In genomic region chr18:59634096-59634495, GRCh38 we compare ENCODE assay signal across 26 cellular contexts.
DNase-seq lines count a peak whose midpoint lies in the region; ATAC-seq and TF ChIP-seq lines count a peak whose summit lies in the region.
"Had no signal": no experiment of that assay in that cellular context is flagged by ENCODE, and none has a peak within 500 bp of the region (broad histone marks: within the 10 kb centered on the region; RNA-seq: fewer than 3 reads in every experiment).

No MANE protein-coding gene starts in this region.

- no peak for TF ChIP-seq POLR2A in esophagus muscularis mucosa (IDR thresholded peaks at IDR 0.05; ENCODE audit: low read depth)

- H3K27me3 Mint-ChIP-seq in osteocyte (ENCODE audit: unreplicated experiment) (no peaks in the 10 kb centered on the region), natural killer cell (ENCODE audit: low read depth in 2 of 2) (no peaks in the 10 kb centered on the region)

- H3K27me3 ChIP-seq in GM23248 (replicated peaks; ENCODE audit: insufficient read depth) = no peaks in the 10 kb centered on the region
- no peaks in the 10 kb centered on the region for H3K27me3 ChIP-seq in esophagus muscularis mucosa
- H3K27me3 ChIP-seq: neutrophil, stomach, transverse colon had no signal

- H3K27ac ChIP-seq in GM23248 (no peak overlapping the region), esophagus muscularis mucosa (replicated peaks in 1 of 4) (no peak overlapping the region)
- H3K27ac ChIP-seq: left ventricle myocardium inferior, neutrophil, stomach had no signal

- ATAC-seq in GM21717 (IDR thresholded peaks at IDR 0.05; ENCODE audit: unreplicated experiment) (no peak), natural killer cell (no peak)
- ATAC-seq: activated CD4-positive, CD25-positive, alpha-beta regulatory T cell treated with anti-CD3 and anti-CD28 coated beads, Interleukin-2, amount 50 U/mL, for 24 hours; activated CD8-positive, alpha-beta T cell treated with anti-CD3 and anti-CD28 coated beads, Interleukin-2, amount 10 ng/mL, durations not matched to agents 7 days and 5 days; HCT116 had no signal

- peaks cover 56% of the 10 kb centered on the region for H3K79me2 ChIP-seq in GM23248 (ENCODE audit: insufficient read depth)

- H3K9me3 ChIP-seq in GM23248 (ENCODE audit: low read depth) (no peaks in the 10 kb centered on the region), esophagus muscularis mucosa (no peaks in the 10 kb centered on the region)
- H3K9me3 ChIP-seq: neutrophil, stomach, transverse colon had no signal

- peaks cover 65% of the 10 kb centered on the region for H3K4me1 Mint-ChIP-seq in osteocyte (ENCODE audit: unreplicated experiment)
- no peaks in the 10 kb centered on the region for H3K4me1 Mint-ChIP-seq in natural killer cell
- H3K4me1 Mint-ChIP-seq: CD4-positive, alpha-beta memory T cell; central memory CD8-positive, alpha-beta T cell had no signal

- no peaks in the 10 kb centered on the region for H4K20me1 ChIP-seq in GM23248 (ENCODE audit: insufficient read depth)

- peak overlapping the region; percentile 74 for H2AFZ ChIP-seq in GM23248

- in situ Hi-C loops in GM23248 (cut with MboI) = loop anchor here (10.0 kb wide), 1 partner anchor 191 kb away; no protein-coding TSS in a partner anchor

- H3K36me3 ChIP-seq in GM23248 (ENCODE audit: low read depth) (no peaks in the 10 kb centered on the region), esophagus muscularis mucosa (no peaks in the 10 kb centered on the region)
- H3K36me3 ChIP-seq: left ventricle myocardium inferior, neutrophil, stomach, transverse colon had no signal

- intact Hi-C loops in esophagus muscularis mucosa (cut with DNase I) = loop anchor here (10.0 kb wide), 2 partner anchors 61 to 179 kb away; partner anchors contain the start of gene CCBE1
- intact Hi-C loops in natural killer cell (cut with micrococcal nuclease) = no loop called here

- H3K9ac ChIP-seq in GM23248 = peak overlapping the region; percentile 57

- H3K4me1 ChIP-seq in GM23248 (ENCODE audit: insufficient read depth) (peaks cover 22% of the 10 kb centered on the region), esophagus muscularis mucosa (no peaks in the 10 kb centered on the region)
- H3K4me1 ChIP-seq: left ventricle myocardium inferior, stomach had no signal

- peak overlapping the region; percentile 79 for H3K4me2 ChIP-seq in GM23248 (ENCODE audit: unreplicated experiment)

- H3K4me3 Mint-ChIP-seq in osteocyte (ENCODE audit: unreplicated experiment) (no peak overlapping the region), natural killer cell (no peak overlapping the region)
- H3K4me3 Mint-ChIP-seq: activated CD8-positive, alpha-beta T cell treated with anti-CD3 and anti-CD28 coated beads, Interleukin-2, amount 10 ng/mL, durations not matched to agents 7 days and 5 days; CD4-positive, alpha-beta memory T cell; central memory CD8-positive, alpha-beta T cell had no signal

- TF ChIP-seq CTCF in esophagus muscularis mucosa (IDR thresholded peaks at IDR 0.05) (no peak), osteocyte (IDR thresholded peaks at IDR 0.05) (no peak), natural killer cell (IDR thresholded peaks at IDR 0.05) (no peak)

- WGBS in GM23248 (ENCODE audit: low coverage in 1 of 2, low lambda C conversion rate in 2 of 2, missing lambda C conversion rate in 2 of 2), 2 experiments = 37 to 41% methylated on average over 3 of the region's 3 CpGs
- 88% methylated on average over 3 of the region's 3 CpGs for WGBS in esophagus muscularis mucosa

- H3K36me3 Mint-ChIP-seq in osteocyte (ENCODE audit: unreplicated experiment) = no peaks in the 10 kb centered on the region
- H3K36me3 Mint-ChIP-seq in natural killer cell = no peaks in the 10 kb centered on the region
- H3K36me3 Mint-ChIP-seq: CD4-positive, alpha-beta memory T cell had no signal

- H3K4me3 ChIP-seq in GM23248 (peak overlapping the region; percentile 62; the same call in 1 of the 2 replicates), esophagus muscularis mucosa (no peak overlapping the region)
- H3K4me3 ChIP-seq: left ventricle myocardium inferior, stomach, transverse colon had no signal

- H3F3A ChIP-seq in GM23248 (ENCODE audit: insufficient read depth) = no peaks in the 10 kb centered on the region

- H3K9me2 ChIP-seq in GM23248 (ENCODE audit: insufficient read depth) = no peaks in the 10 kb centered on the region

- H3K9me3 Mint-ChIP-seq in osteocyte (ENCODE audit: unreplicated experiment) (no peaks in the 10 kb centered on the region), natural killer cell (no peaks in the 10 kb centered on the region)

- no peak for TF ChIP-seq EP300 in esophagus muscularis mucosa (IDR thresholded peaks at IDR 0.05)

- H3K27ac Mint-ChIP-seq in osteocyte (ENCODE audit: unreplicated experiment) (peak overlapping the region; percentile 82), natural killer cell (no peak overlapping the region)
- H3K27ac Mint-ChIP-seq: activated CD8-positive, alpha-beta T cell treated with anti-CD3 and anti-CD28 coated beads, Interleukin-2, amount 10 ng/mL, durations not matched to agents 7 days and 5 days; CD4-positive, alpha-beta memory T cell had no signal

- DNase-seq in GM23248 = peak; percentile 60
- peak; percentile 65 for DNase-seq in NCI-H2107 treated with DMSO at 0.1 percent for 48 hours (lab: John Stamatoyannopoulos, UW; ENCODE audit: unreplicated experiment)
- peak; percentile 29 for DNase-seq in esophagus muscularis mucosa (ENCODE audit: extremely low spot score)
- DNase-seq in osteocyte (ENCODE audit: extremely low spot score, unreplicated experiment) = peak; percentile 63
- no peak for DNase-seq in dermis blood vessel endothelial cell
- DNase-seq in natural killer cell = no peak
- no peak for DNase-seq in HUDEP-2 (lab: John Stamatoyannopoulos, UW; ENCODE audit: unreplicated experiment in 76 of 76)
- DNase-seq: activated CD8-positive, alpha-beta T cell treated with anti-CD3 and anti-CD28 coated beads, Interleukin-2, amount 10 ng/mL, durations not matched to agents 7 days and 5 days; activated naive CD4-positive, alpha-beta T cell; activated T-cell treated with anti-CD3 and anti-CD28 coated beads, Interleukin-2, amount 50 U/mL, for 1 hour; amniotic stem cell; CD4-positive, alpha-beta memory T cell; DMS79; effector CD8-positive, alpha-beta T cell; left ventricle myocardium inferior; NCI-H1694; NCI-H446; retina; stimulated activated CD4-positive, alpha-beta T cell treated with anti-CD3 and anti-CD28 coated beads, Interleukin-12 subunit alpha, Interleukin-12 subunit beta, amount 100 ng/mL, for 4 hours; stomach; transverse colon had no signal

Comparison
In these comparisons a context has a peak if more than half of its experiments do, and no peak if none do; other contexts are left out.
1. DNase-seq: peak in GM23248 (single experiment), NCI-H2107 treated with DMSO at 0.1 percent for 48 hours (single experiment), esophagus muscularis mucosa (single experiment) and osteocyte (single experiment); none in dermis blood vessel endothelial cell (single experiment), natural killer cell (single experiment) and HUDEP-2 (0 of 76).